Comparison of ENCODE assay signal across 26 cellular contexts in the genomic region with DNA sequence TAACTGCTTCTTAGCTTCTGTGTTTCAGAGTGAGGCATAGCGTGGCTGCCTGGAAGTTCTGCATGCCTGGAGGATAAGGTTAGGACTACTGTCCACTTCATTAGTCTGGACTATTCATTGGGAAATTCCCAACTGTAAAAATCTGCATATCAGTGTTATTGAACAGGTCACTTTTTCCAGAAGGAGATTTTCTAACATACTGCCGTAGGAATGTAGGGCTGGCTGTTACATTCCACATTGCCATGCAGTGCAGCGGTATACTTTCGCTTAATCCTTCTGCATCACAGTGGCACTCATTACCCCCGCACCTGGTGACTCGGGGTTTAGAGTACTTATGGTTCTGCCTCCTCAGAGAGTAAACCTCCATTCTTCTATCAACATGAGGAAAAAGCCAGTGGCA.
A peak's percentile ranks its signal among the peaks of the same experiment; 100 is the strongest.
DNase-seq lines count a peak whose midpoint lies in the region; ATAC-seq lines count a peak whose summit lies in the region.
"Had no signal": no experiment of that assay in that cellular context is flagged by ENCODE, and none has a peak within 500 bp of the region (broad histone marks: within the 10 kb centered on the region; RNA-seq: fewer than 3 reads in every experiment).

No MANE protein-coding gene starts in this region.

- DNase-seq in NCI-H82 (lab: John Stamatoyannopoulos, UW) (peak; percentile 9), NCI-H82 treated with DMSO at 0.1 percent for 48 hours (lab: John Stamatoyannopoulos, UW; ENCODE audit: unreplicated experiment) (no peak), ecto neural progenitor cell (ENCODE audit: low spot score) (peak; percentile 46), kidney glomerular epithelial cell (lab: John Stamatoyannopoulos, UW) (peak; percentile 54), AG20443 (ENCODE audit: low spot score) (no peak), NOMO-1 treated with dmso at 0.1 percent for 144 hours (lab: John Stamatoyannopoulos, UW; ENCODE audit: unreplicated experiment) (no peak)
- no peak for DNase-seq in stimulated activated CD4-positive, alpha-beta T cell treated with anti-CD3 and anti-CD28 coated beads, Interleukin-4, amount 100 ng/mL, for 4 hours
- DNase-seq: activated CD4-positive, alpha-beta T cell treated with anti-CD3 and anti-CD28 coated beads for 36 hours; activated CD8-positive, alpha-beta T cell treated with anti-CD3 and anti-CD28 coated beads, Interleukin-2, amount 10 ng/mL, durations not matched to agents 7 days and 5 days; activated naive CD4-positive, alpha-beta T cell treated with anti-CD3 and anti-CD28 coated beads, Interleukin-2, amount 50 U/mL, for 16 hours; amygdala; Calu3; DND-41; effector CD4-positive, alpha-beta T cell; GOT3; hippocampal formation; midbrain; naive B cell; NCI-H1417; NCI-H2029; NCI-H2227 treated with DMSO at 0.1 percent for 48 hours; NCI-H748 treated with DMSO at 0.1 percent for 48 hours; occipital lobe; stimulated activated naive CD8-positive, alpha-beta T cell treated with anti-CD3 and anti-CD28 coated beads, Interleukin-15, amount 100 ng/mL, for 72 hours; SW 1271 had no signal

- no peak for ATAC-seq in HG03520 (IDR thresholded peaks at IDR 0.05; ENCODE audit: unreplicated experiment)
- ATAC-seq: activated CD4-positive, alpha-beta T cell treated with anti-CD3 and anti-CD28 coated beads for 36 hours; activated CD8-positive, alpha-beta T cell treated with anti-CD3 and anti-CD28 coated beads, Interleukin-2, amount 10 ng/mL, durations not matched to agents 7 days and 5 days; stimulated activated naive CD8-positive, alpha-beta T cell treated with anti-CD3 and anti-CD28 coated beads, Interleukin-15, amount 100 ng/mL, for 72 hours had no signal

Comparison
In these comparisons a context has a peak if more than half of its experiments do, and no peak if none do; other contexts are left out.
1. DNase-seq: peak in NCI-H82 (single experiment), ecto neural progenitor cell (single experiment) and kidney glomerular epithelial cell (single experiment); none in NCI-H82 treated with DMSO at 0.1 percent for 48 hours (single experiment), AG20443 (single experiment), stimulated activated CD4-positive, alpha-beta T cell treated with anti-CD3 and anti-CD28 coated beads, Interleukin-4, amount 100 ng/mL, for 4 hours (0 of 2) and NOMO-1 treated with dmso at 0.1 percent for 144 hours (single experiment).